ENCODE assay signal across 8 cellular contexts in the genomic region with DNA sequence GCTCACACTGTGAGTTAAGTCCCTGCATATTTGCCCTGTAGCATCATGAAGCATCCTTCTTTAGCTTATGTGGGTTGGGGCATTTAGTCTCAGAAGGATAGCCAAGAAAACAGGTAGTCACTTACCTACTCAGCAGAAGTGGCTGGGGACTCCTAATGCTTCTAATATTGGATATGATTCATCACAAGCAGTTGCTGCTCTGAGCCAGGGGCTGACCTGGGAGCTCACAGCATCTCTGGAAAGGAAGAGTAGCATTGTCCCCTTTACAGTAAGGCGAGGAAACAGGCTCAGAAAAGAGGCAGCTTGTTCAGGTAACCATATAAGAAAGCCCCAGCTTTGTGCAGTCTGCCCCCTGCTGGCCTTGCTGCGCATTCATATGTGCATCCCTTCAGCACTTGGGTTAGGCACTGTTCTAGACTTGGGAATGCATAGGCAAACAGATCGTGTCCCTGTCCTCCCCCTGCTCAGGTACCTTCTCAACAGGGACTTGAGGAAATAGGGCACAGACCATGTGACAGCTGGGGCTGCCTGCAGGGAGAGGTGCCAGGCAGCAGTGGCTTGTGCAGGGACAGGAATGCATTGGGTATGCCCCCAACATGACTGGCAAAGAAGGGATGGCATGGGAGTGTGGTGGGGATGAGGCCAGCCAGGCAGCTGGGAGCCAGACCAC. TPM values are rescaled to one million over a fixed set of nuclear protein-coding genes. Genes with fewer than 3 reads are reported as not detected.
DNase-seq lines count a peak whose midpoint lies in the region; ATAC-seq and TF ChIP-seq lines count a peak whose summit lies in the region.

No MANE protein-coding gene starts in this region.

- intact Hi-C loops in naive thymus-derived CD4-positive, alpha-beta T cell (cut with micrococcal nuclease), result loop anchor here (1.0 to 5.0 kb wide), 12 partner anchors 91 to 622 kb away; partner anchors contain the start of genes BLOC1S4 (in 1 of the 2), KIAA0232 (in 1 of the 2) and MAN2B2 (in 1 of the 2)

- H3K4me1 Mint-ChIP-seq in GM23338 (0 out of 3 replicates have a peak, but pooled peaks cover 2% of the 10 kb centered on the region), endothelial cell (ENCODE audit: unreplicated experiment) (peaks cover 8% of the 10 kb centered on the region)
- peaks cover 0 to 20% (median 6%) of the 10 kb centered on the region in 7 donors for H3K4me1 Mint-ChIP-seq in naive thymus-derived CD4-positive, alpha-beta T cell
- H3K4me1 Mint-ChIP-seq in stimulated activated effector memory CD8-positive, alpha-beta T cell treated with anti-CD3 and anti-CD28 coated beads, Interleukin-12 subunit alpha, Interleukin-12 subunit beta, amount 100 ng/mL, for 72 hours, result peaks cover 8% of the 10 kb centered on the region

- DNase-seq in DMS53 (lab: John Stamatoyannopoulos, UW) (peak; percentile 85), GM23338 (ENCODE audit: low spot score) (peak; percentile 81), NCI-H2196 (lab: John Stamatoyannopoulos, UW; ENCODE audit: unreplicated experiment) (peak; percentile 74), endothelial cell (ENCODE audit: low spot score) (peak; percentile 75), cortex of kidney (lab: John Stamatoyannopoulos, UW) (no peak)
- DNase-seq in activated CD8-positive, alpha-beta memory T cell treated with anti-CD3 and anti-CD28 coated beads for 48 hours (ENCODE audit: low read depth in 2 of 3, low spot score in 2 of 3), result peak; percentile 29 to 60 (median 58)
- DNase-seq in naive thymus-derived CD4-positive, alpha-beta T cell, result peak; percentile 62 to 80 (median 73)
- peak; percentile 70 to 87 for DNase-seq in stimulated activated effector memory CD8-positive, alpha-beta T cell treated with anti-CD3 and anti-CD28 coated beads, Interleukin-12 subunit alpha, Interleukin-12 subunit beta, amount 100 ng/mL, for 72 hours (ENCODE audit: low spot score in 2 of 2)

- H3K9me3 Mint-ChIP-seq in GM23338, result no peaks in the 10 kb centered on the region
- H3K9me3 Mint-ChIP-seq in endothelial cell (ENCODE audit: unreplicated experiment), result no peaks in the 10 kb centered on the region
- H3K9me3 Mint-ChIP-seq in naive thymus-derived CD4-positive, alpha-beta T cell, result no peaks in the 10 kb centered on the region
- H3K9me3 Mint-ChIP-seq in stimulated activated effector memory CD8-positive, alpha-beta T cell treated with anti-CD3 and anti-CD28 coated beads, Interleukin-12 subunit alpha, Interleukin-12 subunit beta, amount 100 ng/mL, for 72 hours, result no peaks in the 10 kb centered on the region

- H3F3A ChIP-seq in GM23338 (replicated peaks; ENCODE audit: low read depth), result 0 out of 2 replicates have a peak, but pooled peaks cover 9% of the 10 kb centered on the region

- H3K9me3 ChIP-seq in naive thymus-derived CD4-positive, alpha-beta T cell (ENCODE audit: control insufficient read depth in 2 of 3, low read length in 3 of 3), result no peaks in the 10 kb centered on the region

- peaks cover 7% of the 10 kb centered on the region for H3K27me3 Mint-ChIP-seq in GM23338 (ENCODE audit: insufficient read depth, low read depth, poor library complexity)
- H3K27me3 Mint-ChIP-seq in endothelial cell (ENCODE audit: unreplicated experiment), result peaks cover 6% of the 10 kb centered on the region
- no peaks in the 10 kb centered on the region for H3K27me3 Mint-ChIP-seq in naive thymus-derived CD4-positive, alpha-beta T cell

- peaks cover 13% of the 10 kb centered on the region for H4K20me1 ChIP-seq in GM23338 (replicated peaks; ENCODE audit: insufficient read depth)

- H3K9me2 ChIP-seq in GM23338 (ENCODE audit: insufficient read depth), result no peaks in the 10 kb centered on the region

- POLR2A ChIA-PET in naive thymus-derived CD4-positive, alpha-beta T cell (lab: Charles Lee), result interaction anchor here (0.6 to 3.1 kb wide), 10 partner anchors 10 to 228 kb away, joined by 3 to 29 read pairs (median 3); partner anchors contain the start of gene MRFAP1L1

- H3K4me1 ChIP-seq in GM23338 (ENCODE audit: insufficient read depth), result no peaks in the 10 kb centered on the region; the same call in 1 of the 2 replicates
- H3K4me1 ChIP-seq in naive thymus-derived CD4-positive, alpha-beta T cell (ENCODE audit: control insufficient read depth in 2 of 2, insufficient read depth in 2 of 2, low read length in 2 of 2), result no peaks in the 10 kb centered on the region

- peaks cover 12% of the 10 kb centered on the region; the same call in 1 of the 2 replicates for H3K36me3 ChIP-seq in GM23338 (ENCODE audit: insufficient read depth)
- H3K36me3 ChIP-seq in naive thymus-derived CD4-positive, alpha-beta T cell (ENCODE audit: control insufficient read depth in 2 of 3, insufficient read depth in 3 of 3, low read length in 3 of 3), result peaks cover 0 to 60% (median 0%) of the 10 kb centered on the region in 3 experiments

- H3K79me2 ChIP-seq in GM23338 (replicated peaks; ENCODE audit: insufficient read depth), result no peaks in the 10 kb centered on the region

- CTCF ChIA-PET in naive thymus-derived CD4-positive, alpha-beta T cell (lab: Charles Lee), result interaction anchor here (0.7 to 5.6 kb wide), 36 partner anchors 9 to 300 kb away, joined by 3 to 156 read pairs (median 4); partner anchors contain the start of genes BLOC1S4 and MRFAP1L1

- no peak overlapping the region for H2AFZ ChIP-seq in GM23338

- no peak overlapping the region for H3K27ac Mint-ChIP-seq in GM23338
- no peak overlapping the region for H3K27ac Mint-ChIP-seq in endothelial cell (ENCODE audit: unreplicated experiment)
- peak overlapping the region in 3 of 9 donors; percentile 53 to 59 (median 54) for H3K27ac Mint-ChIP-seq in naive thymus-derived CD4-positive, alpha-beta T cell
- no peak overlapping the region for H3K27ac Mint-ChIP-seq in stimulated activated effector memory CD8-positive, alpha-beta T cell treated with anti-CD3 and anti-CD28 coated beads, Interleukin-12 subunit alpha, Interleukin-12 subunit beta, amount 100 ng/mL, for 72 hours

- no peak overlapping the region for H3K4me2 ChIP-seq in GM23338

- H3K27me3 ChIP-seq in GM23338 (ENCODE audit: insufficient read depth), result no peaks in the 10 kb centered on the region
- H3K27me3 ChIP-seq in naive thymus-derived CD4-positive, alpha-beta T cell (ENCODE audit: control insufficient read depth in 2 of 2, insufficient read depth in 2 of 2, low read length in 2 of 2), result no peaks in the 10 kb centered on the region

- no peak overlapping the region for H3K27ac ChIP-seq in GM23338 (ENCODE audit: low read depth)
- H3K27ac ChIP-seq in naive thymus-derived CD4-positive, alpha-beta T cell (ENCODE audit: low read depth, low read length), result no peak overlapping the region

- H3K4me3 Mint-ChIP-seq in GM23338, result no peak overlapping the region
- no peak overlapping the region for H3K4me3 Mint-ChIP-seq in endothelial cell (ENCODE audit: unreplicated experiment)
- no peak overlapping the region for H3K4me3 Mint-ChIP-seq in naive thymus-derived CD4-positive, alpha-beta T cell
- H3K4me3 Mint-ChIP-seq in stimulated activated effector memory CD8-positive, alpha-beta T cell treated with anti-CD3 and anti-CD28 coated beads, Interleukin-12 subunit alpha, Interleukin-12 subunit beta, amount 100 ng/mL, for 72 hours, result no peak overlapping the region

- H3K4me3 ChIP-seq in GM23338, result no peak overlapping the region
- H3K4me3 ChIP-seq in naive thymus-derived CD4-positive, alpha-beta T cell (ENCODE audit: low read length), result no peak overlapping the region

- H3K36me3 Mint-ChIP-seq in GM23338 (ENCODE audit: low read depth), result peaks cover 52% of the 10 kb centered on the region
- peaks cover 40% of the 10 kb centered on the region for H3K36me3 Mint-ChIP-seq in endothelial cell (ENCODE audit: low read depth, unreplicated experiment)
- H3K36me3 Mint-ChIP-seq in naive thymus-derived CD4-positive, alpha-beta T cell, result peaks cover 9 to 33% (median 14%) of the 10 kb centered on the region in 5 donors
- peaks cover 69% of the 10 kb centered on the region for H3K36me3 Mint-ChIP-seq in stimulated activated effector memory CD8-positive, alpha-beta T cell treated with anti-CD3 and anti-CD28 coated beads, Interleukin-12 subunit alpha, Interleukin-12 subunit beta, amount 100 ng/mL, for 72 hours

- peak; percentile 91 for ATAC-seq in GM23338
- peak; percentile 81 for ATAC-seq in naive thymus-derived CD4-positive, alpha-beta T cell
- ATAC-seq in stimulated activated effector memory CD8-positive, alpha-beta T cell treated with anti-CD3 and anti-CD28 coated beads, Interleukin-12 subunit alpha, Interleukin-12 subunit beta, amount 100 ng/mL, for 72 hours, result peak; percentile 89

- TF ChIP-seq CTCF in GM23338 (conservative IDR thresholded peaks at IDR 0.05; ENCODE audit: low read depth in 2 of 2) (peak; percentile 83 to 89), endothelial cell (IDR thresholded peaks at IDR 0.05; ENCODE audit: unreplicated experiment) (peak; percentile 79)

TF ChIP-seq in GM23338, 12 proteins besides CTCF, POLR2A, EP300 and RAD21 (continues in another document):
- TF ChIP-seq ZNF114 (CRISPR knock-in tag; IDR thresholded peaks at IDR 0.05) (no peak), ZNF331 (CRISPR knock-in tag; IDR thresholded peaks at IDR 0.05; ENCODE audit: low read depth) (no peak), EZH2phosphoT487 (IDR thresholded peaks at IDR 0.05; ENCODE audit: unreplicated experiment) (no peak), CREB1 (CRISPR knock-in tag; IDR thresholded peaks at IDR 0.05; ENCODE audit: low read depth) (no peak), JUNB (IDR thresholded peaks at IDR 0.05; ENCODE audit: unreplicated experiment) (no peak), STAT1 (IDR thresholded peaks at IDR 0.05; ENCODE audit: unreplicated experiment) (no peak), NANOG (IDR thresholded peaks at IDR 0.05; ENCODE audit: borderline replicate concordance) (no peak), EZH2 (IDR thresholded peaks at IDR 0.05; ENCODE audit: low read depth, unreplicated experiment) (no peak)

RNA-seq across cellular contexts. Expression of gene TBC1D14, which starts 35.7 kb away (rescaled TPM):
- 59.7 and 66.3 TPM in 2 replicates for total RNA-seq in GM23338 (2014; rRNA removed; shearing (Covaris generic))
- 15.8 and 18.2 TPM in 2 replicates for polyA plus RNA-seq in GM23338 (2016; fragmentation: Nextera tagmentation; extraction: Ambion mirVana)
- 33.0 TPM for total RNA-seq in endothelial cell (ENCODE audit: unreplicated experiment)
- 10 to 100 TPM; 42.9 to 72.2 (median 58.3) TPM for total RNA-seq in naive thymus-derived CD4-positive, alpha-beta T cell
- polyA plus RNA-seq in naive thymus-derived CD4-positive, alpha-beta T cell, result 10 to 100 TPM; 34.4 to 53.5 TPM
